Comparison of ENCODE assay signal across 9 cellular contexts in the genomic region with DNA sequence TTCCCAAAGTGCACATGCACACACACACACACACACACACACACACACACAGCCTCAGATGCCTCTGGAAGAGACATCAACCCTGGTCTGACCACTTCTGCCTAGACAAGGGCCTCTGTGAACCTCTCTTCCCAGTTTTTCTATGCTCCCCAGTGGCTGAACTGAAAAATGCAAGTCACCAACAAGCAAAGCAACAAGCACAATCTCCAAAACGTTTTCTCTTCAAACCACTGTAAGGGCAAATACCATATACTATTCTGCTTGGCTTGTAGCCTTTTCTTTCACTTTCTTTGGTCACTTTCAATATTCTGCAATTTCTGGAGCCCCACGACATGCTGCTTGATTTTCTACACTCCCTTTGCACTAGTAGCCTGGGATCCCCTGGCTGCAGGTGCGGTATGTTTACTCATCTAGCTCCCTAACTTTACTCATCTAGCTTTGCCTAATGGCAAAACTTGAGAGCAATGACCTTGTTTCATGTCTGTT.
DNase-seq lines count a peak whose midpoint lies in the region; ATAC-seq, FAIRE-seq and TF ChIP-seq lines count a peak whose summit lies in the region.
"Had no signal": no experiment of that assay in that cellular context is flagged by ENCODE, and none has a peak within 500 bp of the region (broad histone marks: within the 10 kb centered on the region; RNA-seq: fewer than 3 reads in every experiment).

No MANE protein-coding gene starts in this region.

- peak overlapping the region; percentile 58 for H3K4me2 ChIP-seq in GM23338
- peak overlapping the region; percentile 80 for H3K4me2 ChIP-seq in GM12878 (ENCODE audit: control insufficient read depth, insufficient read depth)

- H3K4me1 ChIP-seq in GM23338 (ENCODE audit: insufficient read depth) (peaks cover 49% of the 10 kb centered on the region), GM12878 (ENCODE audit: control insufficient read depth, insufficient read depth, low read length) (peaks cover 86% of the 10 kb centered on the region)

- 0 out of 2 replicates have a peak overlapping the region, but pooled peaks have one; percentile 29 for H3K9ac ChIP-seq in GM12878 (ENCODE audit: control insufficient read depth, insufficient read depth, low read length)

- H3K36me3 ChIP-seq in GM23338 (ENCODE audit: insufficient read depth) (no peaks in the 10 kb centered on the region), GM12878 (ENCODE audit: control insufficient read depth in 2 of 2, insufficient read depth in 2 of 2, low read length in 1 of 2) (no peaks in the 10 kb centered on the region)

- peaks cover 98% of the 10 kb centered on the region for H3K79me2 ChIP-seq in GM23338 (replicated peaks; ENCODE audit: insufficient read depth)
- H3K79me2 ChIP-seq in GM12878 (ENCODE audit: control insufficient read depth, insufficient read depth, low read length) = peaks cover 87% of the 10 kb centered on the region

- SMC1A ChIA-PET in GM12878 (lab: Charles Lee; ENCODE audit: uncharacterized antibody, unreplicated experiment) = interaction anchor here (0.6 to 20.4 kb wide), 13 partner anchors 9 to 126 kb away, joined by 3 to 396 read pairs (median 4); no protein-coding TSS in a partner anchor

- H3K4me3 ChIP-seq in GM23338 (no peak overlapping the region), GM12878 (peak overlapping the region; percentile 22; the same call in 1 of the 2 replicates)

- peak in 1 of 2 experiments; percentile 30; a peak in 2 of 4 replicates for TF ChIP-seq EP300 in GM12878 (IDR thresholded peaks at IDR 0.05; ENCODE audit: borderline replicate concordance in 1 of 2, control insufficient read depth in 1 of 2, low read depth in 2 of 2, low read length in 2 of 2)

- no peaks in the 10 kb centered on the region for H3K36me3 Mint-ChIP-seq in GM23338 (ENCODE audit: low read depth)
- no peaks in the 10 kb centered on the region for H3K36me3 Mint-ChIP-seq in natural killer cell treated with Interleukin-12 subunit alpha and Interleukin-12 subunit beta and Interleukin-15 and Interleukin-18, amount 100 ng/mL, for 72 hours

- RAD21 ChIA-PET in GM12878 (lab: Charles Lee; ENCODE audit: unreplicated experiment) = interaction anchor here (0.9 to 15.3 kb wide), 6 partner anchors 9 to 129 kb away, joined by 3 to 450 read pairs (median 4); no protein-coding TSS in a partner anchor

- H3K9me3 Mint-ChIP-seq in GM23338 = no peaks in the 10 kb centered on the region
- H3K9me3 Mint-ChIP-seq in natural killer cell treated with Interleukin-12 subunit alpha and Interleukin-12 subunit beta and Interleukin-15 and Interleukin-18, amount 100 ng/mL, for 72 hours = no peaks in the 10 kb centered on the region

- CTCF ChIA-PET in GM12878 (lab: Yijun Ruan, JAX) = interaction anchor here (0.7 to 19.5 kb wide), 12 partner anchors 8 to 86 kb away, joined by 3 to 494 read pairs (median 4); no protein-coding TSS in a partner anchor

- in situ Hi-C loops in GM12878 (cut with MboI) = no loop called here

- DNase-seq in DMS79 treated with DMSO at 0.1 percent for 48 hours (lab: John Stamatoyannopoulos, UW) (peak; percentile 32), DMS79 (lab: John Stamatoyannopoulos, UW) (no peak), GM23338 (ENCODE audit: low spot score) (peak; percentile 70), Kasumi-1 (lab: John Stamatoyannopoulos, UW) (peak; percentile 53 to 75), GM12878 (ENCODE audit: low read depth, low spot score) (peak; percentile 84), left colon (no peak), NCI-H2081 treated with DMSO at 0.1 percent for 48 hours (lab: John Stamatoyannopoulos, UW) (no peak)
- DNase-seq in natural killer cell treated with Interleukin-12 subunit alpha and Interleukin-12 subunit beta and Interleukin-15 and Interleukin-18, amount 100 ng/mL, for 72 hours (ENCODE audit: low spot score) = no peak

- intact Hi-C loops in GM12878 (cut with micrococcal nuclease; ENCODE audit: unreplicated experiment) (loop anchor here (10.0 kb wide), 1 partner anchor 191 kb away; a partner anchor contains a TSS), left colon (cut with DNase I, micrococcal nuclease) (loop anchor here in 1 of 2 donors (10.0 kb wide), 1 partner anchor 59 kb away; no protein-coding TSS in a partner anchor)

- FAIRE-seq in GM12878 (lab: Jason Lieb, UNC) = no peak

- no peaks in the 10 kb centered on the region for H3K9me2 ChIP-seq in GM23338 (ENCODE audit: insufficient read depth)

- H3K27me3 ChIP-seq in GM23338 (ENCODE audit: insufficient read depth) = no peaks in the 10 kb centered on the region
- no peaks in the 10 kb centered on the region for H3K27me3 ChIP-seq in GM12878 (replicated peaks in 1 of 2; ENCODE audit: control insufficient read depth in 2 of 2, insufficient read depth in 2 of 2, low read length in 1 of 2)

- peaks cover 7% of the 10 kb centered on the region; the same call in 1 of the 2 replicates for H3F3A ChIP-seq in GM23338 (replicated peaks; ENCODE audit: low read depth)

- H3K9me3 ChIP-seq in GM12878 (replicated peaks; ENCODE audit: control insufficient read depth, insufficient read depth, low read length) = peaks cover 2% of the 10 kb centered on the region; the same call in 1 of the 3 replicates

- H3K27ac ChIP-seq in GM23338 (ENCODE audit: low read depth) = peak overlapping the region; percentile 84
- peak overlapping the region; percentile 65 for H3K27ac ChIP-seq in GM12878 (ENCODE audit: control insufficient read depth, insufficient read depth)

- BruUV-seq in GM12878 (replicated peaks; lab: Mats Ljungman, UMichigan) = no TSS peak

- peaks cover 4% of the 10 kb centered on the region for H3K27me3 Mint-ChIP-seq in GM23338 (ENCODE audit: insufficient read depth, low read depth, poor library complexity)
- H3K27me3 Mint-ChIP-seq in natural killer cell treated with Interleukin-12 subunit alpha and Interleukin-12 subunit beta and Interleukin-15 and Interleukin-18, amount 100 ng/mL, for 72 hours = no peaks in the 10 kb centered on the region

- ATAC-seq in GM23338 (peak; percentile 83), GM12878 (peak; percentile 51), left colon (peak; percentile 73)
- ATAC-seq in natural killer cell treated with Interleukin-12 subunit alpha and Interleukin-12 subunit beta and Interleukin-15 and Interleukin-18, amount 100 ng/mL, for 72 hours = no peak

- TF ChIP-seq POLR2A in GM12878 (IDR thresholded peaks at IDR 0.05; ENCODE audit: low read depth, low read length) = no peak

- peak; percentile 60 for TF ChIP-seq RAD21 in GM12878 (IDR thresholded peaks at IDR 0.05; ENCODE audit: insufficient read depth, low read depth, low read length)

- 0 out of 2 replicates have a peak, but pooled peaks cover 6% of the 10 kb centered on the region for H4K20me1 ChIP-seq in GM23338 (replicated peaks; ENCODE audit: insufficient read depth)
- H4K20me1 ChIP-seq in GM12878 (ENCODE audit: control insufficient read depth, insufficient read depth) = no peaks in the 10 kb centered on the region

- no peak overlapping the region for H3K4me3 Mint-ChIP-seq in GM23338
- no peak overlapping the region for H3K4me3 Mint-ChIP-seq in natural killer cell treated with Interleukin-12 subunit alpha and Interleukin-12 subunit beta and Interleukin-15 and Interleukin-18, amount 100 ng/mL, for 72 hours
- H3K4me3 Mint-ChIP-seq: B cell had no signal

- TF ChIP-seq CTCF in GM23338 (conservative IDR thresholded peaks at IDR 0.05; ENCODE audit: low read depth in 2 of 2) (peak; percentile 55 to 56), GM12878 (IDR thresholded peaks at IDR 0.05 in 2 of 3, conservative IDR thresholded peaks at IDR 0.05 in 1 of 3; ENCODE audit: control insufficient read depth in 2 of 3, extremely low read depth in 1 of 3, insufficient read depth in 1 of 3, low read depth in 3 of 3, low read length in 3 of 3) (peak; percentile 44 to 57 (median 57); a peak in 4 of 6 replicates)

- POLR2A ChIA-PET in GM12878 (lab: Charles Lee) = interaction anchor here (0.9 kb wide), 1 partner anchor 22 kb away, joined by 3 read pairs; no protein-coding TSS in a partner anchor

- H2AFZ ChIP-seq in GM23338 (no peak overlapping the region), GM12878 (ENCODE audit: control insufficient read depth, low read depth, low read length) (peak overlapping the region; percentile 5; the same call in 1 of the 2 replicates)

- peak overlapping the region; percentile 48 for H3K27ac Mint-ChIP-seq in GM23338
- H3K27ac Mint-ChIP-seq in natural killer cell treated with Interleukin-12 subunit alpha and Interleukin-12 subunit beta and Interleukin-15 and Interleukin-18, amount 100 ng/mL, for 72 hours = no peak overlapping the region
- H3K27ac Mint-ChIP-seq: B cell had no signal

- peaks cover 42% of the 10 kb centered on the region for H3K4me1 Mint-ChIP-seq in GM23338
- H3K4me1 Mint-ChIP-seq in natural killer cell treated with Interleukin-12 subunit alpha and Interleukin-12 subunit beta and Interleukin-15 and Interleukin-18, amount 100 ng/mL, for 72 hours (ENCODE audit: low read depth in 2 of 2) = no peaks in the 10 kb centered on the region
- H3K4me1 Mint-ChIP-seq: B cell had no signal

- 0% methylated on average over 3 of the region's 3 CpGs for WGBS in GM12878 (ENCODE audit: insufficient coverage, insufficient replicate concordance, low lambda C conversion rate, missing lambda C conversion rate)

TF ChIP-seq in GM23338, 12 proteins besides CTCF, POLR2A, EP300 and RAD21 (continues in another document):
- TF ChIP-seq EZH2phosphoT487 (IDR thresholded peaks at IDR 0.05; ENCODE audit: unreplicated experiment) = no peak

TF ChIP-seq in GM12878, 131 proteins besides CTCF, POLR2A, EP300 and RAD21 (continues in another document):
- no peak for TF ChIP-seq ZNF24 (IDR thresholded peaks at IDR 0.05)
- TF ChIP-seq POLR2AphosphoS5 (IDR thresholded peaks at IDR 0.05; ENCODE audit: low read length) = no peak

Comparison
In these comparisons a context has a peak if more than half of its experiments do, and no peak if none do; other contexts are left out.
1. DNase-seq: peak in DMS79 treated with DMSO at 0.1 percent for 48 hours (single experiment), GM23338 (single experiment), Kasumi-1 (2 of 2) and GM12878 (single experiment); none in DMS79 (single experiment), left colon (0 of 2), natural killer cell treated with Interleukin-12 subunit alpha and Interleukin-12 subunit beta and Interleukin-15 and Interleukin-18, amount 100 ng/mL, for 72 hours (single experiment) and NCI-H2081 treated with DMSO at 0.1 percent for 48 hours (single experiment).
2. ATAC-seq: peak in GM23338 (single experiment), GM12878 (single experiment) and left colon (single experiment); none in natural killer cell treated with Interleukin-12 subunit alpha and Interleukin-12 subunit beta and Interleukin-15 and Interleukin-18, amount 100 ng/mL, for 72 hours (0 of 2).